Comparison of ENCODE assay signal across 23 cellular contexts in genomic region chr5:45697211-45697610, GRCh38. TPM values are rescaled to one million over a fixed set of nuclear protein-coding genes. Genes with fewer than 3 reads are reported as not detected.
"Had no signal": no experiment of that assay in that cellular context is flagged by ENCODE, and none has a peak within 500 bp of the region (broad histone marks: within the 10 kb centered on the region; RNA-seq: fewer than 3 reads in every experiment).

No MANE protein-coding gene starts in this region.

- DNase-seq: activated CD4-positive, alpha-beta memory T cell treated with anti-CD3 and anti-CD28 coated beads, Interleukin-2, amount 10 ng/mL, durations not matched to agents 7 days and 5 days; activated CD4-positive, alpha-beta T cell treated with anti-CD3 and anti-CD28 coated beads for 36 hours; activated CD4-positive, alpha-beta T cell treated with anti-CD3 and anti-CD28 coated beads, Interleukin-2, amount 50 U/mL, for 1 hour; activated CD8-positive, alpha-beta memory T cell treated with anti-CD3 and anti-CD28 coated beads, Interleukin-2, amount 50 U/mL, for 4 hours; activated naive CD4-positive, alpha-beta T cell treated with anti-CD3 and anti-CD28 coated beads, Interleukin-2, amount 50 U/mL, for 16 hours; activated T-cell treated with anti-CD3 and anti-CD28 coated beads, Interleukin-2, amount 50 U/mL, for 72 hours; body of pancreas; KG1; NCI-H1048; NCI-H146; NCI-H187 treated with DMSO at 0.1 percent for 48 hours; NCI-H2081 treated with DMSO at 0.1 percent for 48 hours; NCI-H345; NCI-H526; PC-3; SK-N-SH; T-helper 1 cell had no signal

- H3K9me3 Mint-ChIP-seq: activated CD4-positive, alpha-beta memory T cell treated with anti-CD3 and anti-CD28 coated beads, Interleukin-2, amount 10 ng/mL, durations not matched to agents 7 days and 5 days had no signal

- H3K4me1 ChIP-seq: ascending aorta had no signal

- H3K36me3 Mint-ChIP-seq: IgD-negative memory B cell had no signal

- H3K9me3 ChIP-seq: ascending aorta, body of pancreas, SK-N-SH had no signal

- H3K36me3 ChIP-seq: ascending aorta had no signal

- ATAC-seq: activated CD4-positive, alpha-beta T cell treated with anti-CD3 and anti-CD28 coated beads for 36 hours; activated T-cell treated with anti-CD3 and anti-CD28 coated beads, Interleukin-2, amount 50 U/mL, for 72 hours; body of pancreas; PC-3 had no signal

- H3K4me3 Mint-ChIP-seq: activated CD4-positive, alpha-beta memory T cell treated with anti-CD3 and anti-CD28 coated beads, Interleukin-2, amount 10 ng/mL, durations not matched to agents 7 days and 5 days; activated CD4-positive, alpha-beta T cell treated with anti-CD3 and anti-CD28 coated beads for 36 hours; activated T-cell treated with anti-CD3 and anti-CD28 coated beads, Interleukin-2, amount 50 U/mL, for 72 hours; central memory CD8-positive, alpha-beta T cell; IgD-negative memory B cell had no signal

- H3K9ac ChIP-seq: SK-N-SH had no signal

- H3K27ac Mint-ChIP-seq: activated CD4-positive, alpha-beta memory T cell treated with anti-CD3 and anti-CD28 coated beads, Interleukin-2, amount 10 ng/mL, durations not matched to agents 7 days and 5 days; activated CD4-positive, alpha-beta T cell treated with anti-CD3 and anti-CD28 coated beads for 36 hours; activated T-cell treated with anti-CD3 and anti-CD28 coated beads, Interleukin-2, amount 50 U/mL, for 72 hours; IgD-negative memory B cell had no signal

- H3K4me3 ChIP-seq: ascending aorta, body of pancreas had no signal

- H3K27ac ChIP-seq: ascending aorta, body of pancreas, VCaP had no signal

- H3K27me3 ChIP-seq: ascending aorta, body of pancreas had no signal

- H3K4me1 Mint-ChIP-seq: central memory CD8-positive, alpha-beta T cell; IgD-negative memory B cell had no signal

RNA-seq across cellular contexts. Expression of gene HCN1, which starts 1.0 kb away (rescaled TPM):
- total RNA-seq: activated CD4-positive, alpha-beta memory T cell treated with anti-CD3 and anti-CD28 coated beads, Interleukin-2, amount 10 ng/mL, durations not matched to agents 7 days and 5 days; activated CD4-positive, alpha-beta T cell treated with anti-CD3 and anti-CD28 coated beads for 36 hours; activated T-cell treated with anti-CD3 and anti-CD28 coated beads, Interleukin-2, amount 50 U/mL, for 72 hours; ascending aorta; M059J; PC-3; T-helper 2 cell treated with Interferon-gamma antibody and Interleukin-4, amounts not matched to agents 100 ng/mL and 5 ng/mL, for 36 hours had no signal
